ENCODE assay signal across 1 cellular context in genomic region chr2:1727101-1727771, GRCh38.
TF ChIP-seq lines count a peak whose summit lies in the region.

No MANE protein-coding gene starts in this region.

TF ChIP-seq in GM23338, 12 proteins besides CTCF, POLR2A, EP300 and RAD21 (continued from another document):
- no peak for TF ChIP-seq ZNF462 (CRISPR knock-in tag; IDR thresholded peaks at IDR 0.05)
- no peak for TF ChIP-seq ETS1 (IDR thresholded peaks at IDR 0.05)
- no peak for TF ChIP-seq STAT1 (IDR thresholded peaks at IDR 0.05; ENCODE audit: unreplicated experiment)
- no peak for TF ChIP-seq EZH2phosphoT487 (IDR thresholded peaks at IDR 0.05; ENCODE audit: unreplicated experiment)
- TF ChIP-seq NANOG (IDR thresholded peaks at IDR 0.05; ENCODE audit: borderline replicate concordance) = no peak
